In genomic region chr3:194138732-194139084, GRCh38 we compare ENCODE assay signal across 9 cellular contexts. TPM values are rescaled to one million over a fixed set of nuclear protein-coding genes. Genes with fewer than 3 reads are reported as not detected.
DNase-seq lines count a peak whose midpoint lies in the region; ATAC-seq and TF ChIP-seq lines count a peak whose summit lies in the region.
"Had no signal": no experiment of that assay in that cellular context is flagged by ENCODE, and none has a peak within 500 bp of the region (broad histone marks: within the 10 kb centered on the region; RNA-seq: fewer than 3 reads in every experiment).

No MANE protein-coding gene starts in this region.

- BruUV-seq in PC-3 (replicated peaks; lab: Mats Ljungman, UMichigan): no TSS peak

- H3K9ac ChIP-seq in PC-3 (ENCODE audit: low read length): peak overlapping the region; percentile 84

- no peak for TF ChIP-seq CTCF in PC-3 (conservative IDR thresholded peaks at IDR 0.05; ENCODE audit: low read depth, low read length)
- TF ChIP-seq CTCF in neural crest cell (conservative IDR thresholded peaks at IDR 0.05): no peak
- TF ChIP-seq CTCF in activated CD8-positive, alpha-beta T cell treated with anti-CD3 and anti-CD28 coated beads for 36 hours (IDR thresholded peaks at IDR 0.05): no peak

- H3K27ac Mint-ChIP-seq in CD4-positive, CD25-positive, alpha-beta regulatory T cell: no peak overlapping the region
- peak overlapping the region; percentile 39 for H3K27ac Mint-ChIP-seq in neural crest cell (ENCODE audit: unreplicated experiment)
- H3K27ac Mint-ChIP-seq in activated CD8-positive, alpha-beta memory T cell treated with anti-CD3 and anti-CD28 coated beads, Interleukin-2, amount 10 ng/mL, durations not matched to agents 7 days and 5 days: no peak overlapping the region
- no peak overlapping the region for H3K27ac Mint-ChIP-seq in activated CD8-positive, alpha-beta T cell treated with anti-CD3 and anti-CD28 coated beads for 36 hours

- no peak overlapping the region for H3K27ac ChIP-seq in CD4-positive, CD25-positive, alpha-beta regulatory T cell (ENCODE audit: insufficient read depth, low read length, poor library complexity, severe bottlenecking)
- H3K27ac ChIP-seq in PC-3 (ENCODE audit: low read length) (peak overlapping the region; percentile 87), epithelial cell of prostate (peak overlapping the region; percentile 99)

- no peaks in the 10 kb centered on the region for H3K9me2 ChIP-seq in PC-3 (replicated peaks; ENCODE audit: low read length)

- H3K27me3 Mint-ChIP-seq in CD4-positive, CD25-positive, alpha-beta regulatory T cell: peaks cover 61% of the 10 kb centered on the region
- peaks cover 37% of the 10 kb centered on the region for H3K27me3 Mint-ChIP-seq in neural crest cell (ENCODE audit: low read depth)
- H3K27me3 Mint-ChIP-seq in activated CD8-positive, alpha-beta memory T cell treated with anti-CD3 and anti-CD28 coated beads, Interleukin-2, amount 10 ng/mL, durations not matched to agents 7 days and 5 days: peaks cover 70% of the 10 kb centered on the region
- H3K27me3 Mint-ChIP-seq in activated CD8-positive, alpha-beta T cell treated with anti-CD3 and anti-CD28 coated beads for 36 hours: peaks cover 47% of the 10 kb centered on the region

- no peaks in the 10 kb centered on the region for H3K36me3 ChIP-seq in CD4-positive, CD25-positive, alpha-beta regulatory T cell (ENCODE audit: control insufficient read depth, insufficient read depth, low read length)
- peaks cover 18% of the 10 kb centered on the region; the same call in 1 of the 2 replicates for H3K36me3 ChIP-seq in PC-3 (ENCODE audit: low read depth, low read length)

- POLR2A ChIA-PET in PC-3 (lab: Charles Lee; ENCODE audit: unreplicated experiment): interaction anchor here (0.6 to 1.7 kb wide), 11 partner anchors 8 to 358 kb away, joined by 3 to 15 read pairs (median 5); no protein-coding TSS in a partner anchor
- POLR2A ChIA-PET in activated CD8-positive, alpha-beta T cell treated with anti-CD3 and anti-CD28 coated beads for 36 hours (lab: Charles Lee): no interaction called here

- ATAC-seq in CD4-positive, CD25-positive, alpha-beta regulatory T cell (ENCODE audit: low read depth in 2 of 2): no peak
- no peak for ATAC-seq in PC-3
- ATAC-seq in activated CD8-positive, alpha-beta memory T cell treated with anti-CD3 and anti-CD28 coated beads, Interleukin-2, amount 10 ng/mL, durations not matched to agents 7 days and 5 days: no peak
- ATAC-seq in activated CD8-positive, alpha-beta T cell treated with anti-CD3 and anti-CD28 coated beads for 36 hours: no peak

- no peaks in the 10 kb centered on the region for H3K36me3 Mint-ChIP-seq in CD4-positive, CD25-positive, alpha-beta regulatory T cell
- H3K36me3 Mint-ChIP-seq in neural crest cell (ENCODE audit: low read depth): no peaks in the 10 kb centered on the region
- peaks cover 2% of the 10 kb centered on the region for H3K36me3 Mint-ChIP-seq in activated CD8-positive, alpha-beta memory T cell treated with anti-CD3 and anti-CD28 coated beads, Interleukin-2, amount 10 ng/mL, durations not matched to agents 7 days and 5 days
- H3K36me3 Mint-ChIP-seq in activated CD8-positive, alpha-beta T cell treated with anti-CD3 and anti-CD28 coated beads for 36 hours (ENCODE audit: low read depth): no peaks in the 10 kb centered on the region

- H3K9me3 Mint-ChIP-seq in CD4-positive, CD25-positive, alpha-beta regulatory T cell: peaks cover 0 to 2% (median 0%) of the 10 kb centered on the region in 7 donors
- H3K9me3 Mint-ChIP-seq in neural crest cell: no peaks in the 10 kb centered on the region
- no peaks in the 10 kb centered on the region for H3K9me3 Mint-ChIP-seq in activated CD8-positive, alpha-beta memory T cell treated with anti-CD3 and anti-CD28 coated beads, Interleukin-2, amount 10 ng/mL, durations not matched to agents 7 days and 5 days (ENCODE audit: low read depth)
- H3K9me3 Mint-ChIP-seq in activated CD8-positive, alpha-beta T cell treated with anti-CD3 and anti-CD28 coated beads for 36 hours: no peaks in the 10 kb centered on the region

- peaks cover 50% of the 10 kb centered on the region for H3K4me1 ChIP-seq in CD4-positive, CD25-positive, alpha-beta regulatory T cell (ENCODE audit: control insufficient read depth, insufficient read depth, low read length, poor library complexity, severe bottlenecking)
- H3K4me1 ChIP-seq in PC-3 (ENCODE audit: insufficient read depth, low read length): peaks cover 52% of the 10 kb centered on the region

- H3K4me1 Mint-ChIP-seq in CD4-positive, CD25-positive, alpha-beta regulatory T cell: peaks cover 19 to 56% (median 37%) of the 10 kb centered on the region in 4 donors
- peaks cover 62% of the 10 kb centered on the region for H3K4me1 Mint-ChIP-seq in neural crest cell
- H3K4me1 Mint-ChIP-seq in activated CD8-positive, alpha-beta memory T cell treated with anti-CD3 and anti-CD28 coated beads, Interleukin-2, amount 10 ng/mL, durations not matched to agents 7 days and 5 days: peaks cover 41% of the 10 kb centered on the region
- H3K4me1 Mint-ChIP-seq in activated CD8-positive, alpha-beta T cell treated with anti-CD3 and anti-CD28 coated beads for 36 hours (ENCODE audit: low read depth): peaks cover 35% of the 10 kb centered on the region

- no peak for DNase-seq in CD4-positive, CD25-positive, alpha-beta regulatory T cell
- DNase-seq in PC-3: no peak
- DNase-seq in epithelial cell of prostate (ENCODE audit: low read depth, low spot score): peak; percentile 85
- DNase-seq in neural crest cell (ENCODE audit: low read depth, low spot score): no peak
- no peak for DNase-seq in activated CD8-positive, alpha-beta memory T cell treated with anti-CD3 and anti-CD28 coated beads, Interleukin-2, amount 10 ng/mL, durations not matched to agents 7 days and 5 days
- no peak for DNase-seq in midbrain (lab: John Stamatoyannopoulos, UW)
- no peak for DNase-seq in cerebellar cortex (ENCODE audit: low spot score)
- no peak for DNase-seq in activated CD8-positive, alpha-beta T cell treated with anti-CD3 and anti-CD28 coated beads for 36 hours
- DNase-seq: activated T-cell treated with anti-CD3 and anti-CD28 coated beads, Interleukin-2, amount 50 U/mL, for 48 hours had no signal

- H3K4me3 ChIP-seq in CD4-positive, CD25-positive, alpha-beta regulatory T cell (ENCODE audit: low read depth, low read length): no peak overlapping the region
- H3K4me3 ChIP-seq in PC-3 (ENCODE audit: low read length): peak overlapping the region; percentile 89

- H2AFZ ChIP-seq in PC-3 (ENCODE audit: low read length): no peak overlapping the region

- H4K20me1 ChIP-seq in PC-3 (ENCODE audit: low read length): peaks cover 22% of the 10 kb centered on the region

- peaks cover 16% of the 10 kb centered on the region for H3F3A ChIP-seq in PC-3 (ENCODE audit: low read length, unreplicated experiment)

- H3K4me3 Mint-ChIP-seq in CD4-positive, CD25-positive, alpha-beta regulatory T cell: peak overlapping the region in 3 of 4 donors; percentile 70 to 91 (median 78)
- peak overlapping the region; percentile 92 for H3K4me3 Mint-ChIP-seq in neural crest cell
- no peak overlapping the region for H3K4me3 Mint-ChIP-seq in activated CD8-positive, alpha-beta memory T cell treated with anti-CD3 and anti-CD28 coated beads, Interleukin-2, amount 10 ng/mL, durations not matched to agents 7 days and 5 days
- no peak overlapping the region for H3K4me3 Mint-ChIP-seq in activated CD8-positive, alpha-beta T cell treated with anti-CD3 and anti-CD28 coated beads for 36 hours

- H3K4me2 ChIP-seq in PC-3 (ENCODE audit: low read length): peak overlapping the region; percentile 96

- CTCF ChIA-PET in PC-3 (lab: Charles Lee): interaction anchor here (0.5 to 4.2 kb wide), 4 partner anchors 177 to 358 kb away, joined by 6 to 42 read pairs (median 10); no protein-coding TSS in a partner anchor
- CTCF ChIA-PET in activated CD8-positive, alpha-beta memory T cell treated with anti-CD3 and anti-CD28 coated beads, Interleukin-2, amount 10 ng/mL, durations not matched to agents 7 days and 5 days (lab: Charles Lee): interaction anchor here (1.1 to 5.7 kb wide), 4 partner anchors 117 to 468 kb away, joined by 3 to 38 read pairs (median 4); no protein-coding TSS in a partner anchor
- CTCF ChIA-PET in activated CD8-positive, alpha-beta T cell treated with anti-CD3 and anti-CD28 coated beads for 36 hours (lab: Charles Lee): interaction anchor here (1.0 to 2.5 kb wide), 5 partner anchors 9 to 358 kb away, joined by 3 to 12 read pairs (median 6); no protein-coding TSS in a partner anchor

- no peaks in the 10 kb centered on the region for H3K9me3 ChIP-seq in CD4-positive, CD25-positive, alpha-beta regulatory T cell (ENCODE audit: control insufficient read depth in 2 of 2, low read length in 2 of 2)
- no peaks in the 10 kb centered on the region for H3K9me3 ChIP-seq in PC-3 (ENCODE audit: low read length)

- peaks cover 33% of the 10 kb centered on the region for H3K79me2 ChIP-seq in PC-3 (ENCODE audit: low read length)

- H3K27me3 ChIP-seq in CD4-positive, CD25-positive, alpha-beta regulatory T cell (ENCODE audit: control insufficient read depth, insufficient read depth, low read length): peaks cover 11% of the 10 kb centered on the region
- no peaks in the 10 kb centered on the region for H3K27me3 ChIP-seq in PC-3 (ENCODE audit: low read length)

- intact Hi-C loops in PC-3 (cut with micrococcal nuclease): loop anchor here (1.0 to 5.0 kb wide), 2 partner anchors 177 to 476 kb away; no protein-coding TSS in a partner anchor
- intact Hi-C loops in activated CD8-positive, alpha-beta T cell treated with anti-CD3 and anti-CD28 coated beads for 36 hours (cut with micrococcal nuclease): loop anchor here (5.0 to 10.0 kb wide), 4 partner anchors 169 to 474 kb away; no protein-coding TSS in a partner anchor

RNA-seq across cellular contexts. Expression of gene HES1, which starts 2.8 kb away (rescaled TPM):
- total RNA-seq in CD4-positive, CD25-positive, alpha-beta regulatory T cell: 10.5 TPM
- polyA plus RNA-seq in CD4-positive, CD25-positive, alpha-beta regulatory T cell: under 1 TPM in 2 of 4 donors, not detected in 2; 0.17 to 0.71 TPM
- 852 and 906 TPM in 2 replicates for total RNA-seq in PC-3 (2014; rRNA removed)
- 32.6 and 36.2 TPM in 2 replicates for total RNA-seq in neural crest cell
- under 1 TPM; 0.28 to 0.35 TPM for total RNA-seq in activated CD8-positive, alpha-beta memory T cell treated with anti-CD3 and anti-CD28 coated beads, Interleukin-2, amount 10 ng/mL, durations not matched to agents 7 days and 5 days
- not detected for total RNA-seq in activated CD8-positive, alpha-beta T cell treated with anti-CD3 and anti-CD28 coated beads for 36 hours

Comparison
In these comparisons a context has a peak if more than half of its experiments do, and no peak if none do; other contexts are left out.
1. H3K4me3 Mint-ChIP-seq: peak in CD4-positive, CD25-positive, alpha-beta regulatory T cell (3 of 4) and neural crest cell (single experiment); none in activated CD8-positive, alpha-beta memory T cell treated with anti-CD3 and anti-CD28 coated beads, Interleukin-2, amount 10 ng/mL, durations not matched to agents 7 days and 5 days (single experiment) and activated CD8-positive, alpha-beta T cell treated with anti-CD3 and anti-CD28 coated beads for 36 hours (single experiment).
2. RNA of gene HES1, which starts 2.8 kb away (total RNA-seq): 852 to 906 TPM in PC-3; 32.6 to 36.2 TPM in neural crest cell, 10.5 TPM in CD4-positive, CD25-positive, alpha-beta regulatory T cell (single experiment), 0.28 to 0.35 TPM in activated CD8-positive, alpha-beta memory T cell treated with anti-CD3 and anti-CD28 coated beads, Interleukin-2, amount 10 ng/mL, durations not matched to agents 7 days and 5 days and not detected in activated CD8-positive, alpha-beta T cell treated with anti-CD3 and anti-CD28 coated beads for 36 hours; every median in the first group is over 10 times any median in the second.